Comparison of ENCODE assay signal across 25 cellular contexts in the genomic region with DNA sequence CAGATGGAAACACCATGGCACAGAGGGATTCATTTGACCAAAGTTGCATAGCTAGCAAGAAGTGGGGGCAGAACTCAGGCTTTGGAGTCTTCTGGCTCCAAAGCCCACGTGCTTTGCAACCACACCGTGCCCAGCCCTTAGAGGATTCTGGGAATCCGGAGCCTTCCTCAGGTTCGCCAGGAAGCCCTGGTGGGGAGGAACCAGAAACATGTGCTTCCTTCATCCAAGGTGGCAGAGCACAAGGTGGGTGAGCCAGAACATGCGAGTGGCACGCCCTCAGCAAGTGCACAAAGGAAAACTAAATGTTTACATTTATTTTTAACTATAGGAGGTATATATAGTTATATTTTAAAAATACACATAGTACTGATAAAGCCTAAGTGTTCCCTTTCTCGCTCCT.
A peak's percentile ranks its signal among the peaks of the same experiment; 100 is the strongest.
DNase-seq lines count a peak whose midpoint lies in the region; ATAC-seq and TF ChIP-seq lines count a peak whose summit lies in the region.
"Had no signal": no experiment of that assay in that cellular context is flagged by ENCODE, and none has a peak within 500 bp of the region (broad histone marks: within the 10 kb centered on the region; RNA-seq: fewer than 3 reads in every experiment).

No MANE protein-coding gene starts in this region.

- H3K27me3 ChIP-seq in lower lobe of right lung (ENCODE audit: low read depth) (no peaks in the 10 kb centered on the region), mucosa of rectum (ENCODE audit: control insufficient read depth in 2 of 2, insufficient read depth in 2 of 2, low read length in 2 of 2) (no peaks in the 10 kb centered on the region), spleen (replicated peaks in 1 of 7) (peaks cover 0 to 21% (median 0%) of the 10 kb centered on the region in 7 donors)
- H3K27me3 ChIP-seq: BE2C, BLaER1 had no signal

- no peak overlapping the region for H3K4me3 ChIP-seq in lower lobe of right lung
- H3K4me3 ChIP-seq in mucosa of rectum (ENCODE audit: low read length in 2 of 2) = no peak overlapping the region
- H3K4me3 ChIP-seq in spleen = no peak overlapping the region
- H3K4me3 ChIP-seq: BLaER1, GM12878 had no signal

- H3K9ac ChIP-seq in mucosa of rectum (ENCODE audit: low read depth in 1 of 2, low read length in 2 of 2) = no peak overlapping the region
- H3K9ac ChIP-seq: BLaER1 had no signal

- H3K9me3 ChIP-seq in lower lobe of right lung (no peaks in the 10 kb centered on the region), mucosa of rectum (ENCODE audit: control insufficient read depth in 2 of 2, low read length in 2 of 2) (no peaks in the 10 kb centered on the region), spleen (no peaks in the 10 kb centered on the region)
- H3K9me3 ChIP-seq: BE2C, BLaER1 had no signal

- TF ChIP-seq CTCF in lower lobe of right lung (IDR thresholded peaks at IDR 0.05) (no peak), spleen (IDR thresholded peaks at IDR 0.05 in 8 of 11, conservative IDR thresholded peaks at IDR 0.05 in 3 of 11) (no peak)

- ATAC-seq in left colon (peak; percentile 51), lower lobe of right lung (no peak), HG03571 (IDR thresholded peaks at IDR 0.05; ENCODE audit: unreplicated experiment) (no peak)
- ATAC-seq: GM12878 had no signal

- no peak for TF ChIP-seq POLR2A in spleen (IDR thresholded peaks at IDR 0.05)

- no peak overlapping the region for H3K27ac ChIP-seq in lower lobe of right lung
- peak overlapping the region; percentile 65 for H3K27ac ChIP-seq in mucosa of rectum (ENCODE audit: low read depth in 2 of 2, low read length in 2 of 2)
- no peak overlapping the region for H3K27ac ChIP-seq in spleen
- H3K27ac ChIP-seq: BLaER1 had no signal

- DNase-seq in left colon = peak in 1 of 2 donors; percentile 32
- peak; percentile 3 for DNase-seq in lower lobe of right lung
- peak; percentile 28 for DNase-seq in spleen
- DNase-seq in NCI-H446 treated with DMSO at 0.1 percent for 48 hours (lab: John Stamatoyannopoulos, UW) = no peak
- DNase-seq in hippocampal formation (lab: John Stamatoyannopoulos, UW) = no peak
- no peak for DNase-seq in activated CD4-positive, CD25-positive, alpha-beta regulatory T cell treated with anti-CD3 and anti-CD28 coated beads, Interleukin-2, amount 50 U/mL, for 72 hours
- DNase-seq: 8988T; ACHN; BE2C; C1 segment of cervical spinal cord; CD4-positive, alpha-beta memory T cell; CD4-positive, CD25-positive, alpha-beta regulatory T cell; CD8-positive, alpha-beta memory T cell; COR-L47; DMS 273 treated with DMSO at 0.1 percent for 48 hours; DMS153; DMS53; DMS79; DND-41; EL; GDM1 had no signal

- H3K4me1 ChIP-seq in lower lobe of right lung (no peaks in the 10 kb centered on the region), mucosa of rectum (ENCODE audit: control insufficient read depth in 2 of 2, insufficient read depth in 2 of 2, low read length in 2 of 2) (peaks cover 0 to 9% of the 10 kb centered on the region in 2 donors), spleen (no peaks in the 10 kb centered on the region)

- WGBS in spleen, 5 donors = 36 to 57% (median 41%) methylated on average over 7 of the region's 7 CpGs

- intact Hi-C loops in left colon (cut with DNase I, micrococcal nuclease) = no loop called here
- intact Hi-C loops in lower lobe of right lung (cut with DNase I) = no loop called here
- intact Hi-C loops in spleen (cut with DNase I; ENCODE audit: low total_unique reads) = no loop called here

- H3K36me3 ChIP-seq in lower lobe of right lung (no peaks in the 10 kb centered on the region), mucosa of rectum (ENCODE audit: control insufficient read depth in 2 of 2, insufficient read depth in 2 of 2, low read length in 2 of 2) (no peaks in the 10 kb centered on the region), spleen (no peaks in the 10 kb centered on the region)
- H3K36me3 ChIP-seq: BE2C, BLaER1 had no signal

Comparison
In these comparisons a context has a peak if more than half of its experiments do, and no peak if none do; other contexts are left out.
1. DNase-seq: peak in lower lobe of right lung (single experiment) and spleen (single experiment); none in NCI-H446 treated with DMSO at 0.1 percent for 48 hours (single experiment), hippocampal formation (0 of 2) and activated CD4-positive, CD25-positive, alpha-beta regulatory T cell treated with anti-CD3 and anti-CD28 coated beads, Interleukin-2, amount 50 U/mL, for 72 hours (single experiment).
2. H3K27ac ChIP-seq: peak in mucosa of rectum (2 of 2); none in lower lobe of right lung (single experiment) and spleen (0 of 8).